ENCODE assay signal across 28 cellular contexts in genomic region chr9:135105938-135106491, GRCh38. TPM values are rescaled to one million over a fixed set of nuclear protein-coding genes. Genes with fewer than 3 reads are reported as not detected.
"Had no signal": no experiment of that assay in that cellular context is flagged by ENCODE, and none has a peak within 500 bp of the region (broad histone marks: within the 10 kb centered on the region; RNA-seq: fewer than 3 reads in every experiment).

No MANE protein-coding gene starts in this region.

- DNase-seq: activated CD4-positive, alpha-beta T cell treated with anti-CD3 and anti-CD28 coated beads for 48 hours; activated CD4-positive, alpha-beta T cell treated with anti-CD3 and anti-CD28 coated beads, Interleukin-2, amount 50 U/mL, for 48 hours; activated CD8-positive, alpha-beta memory T cell treated with anti-CD3 and anti-CD28 coated beads, Interleukin-2, amount 50 U/mL, for 4 hours; activated effector memory CD4-positive, alpha-beta T cell treated with anti-CD3 and anti-CD28 coated beads, Interleukin-2, amount 50 U/mL, for 16 hours; activated naive CD4-positive, alpha-beta T cell treated with anti-CD3 and anti-CD28 coated beads, Interleukin-2, amount 10 ng/mL, durations not matched to agents 7 days and 5 days; activated naive CD8-positive, alpha-beta T cell treated with anti-CD3 and anti-CD28 coated beads, Interleukin-2, amount 10 ng/mL, durations not matched to agents 7 days and 5 days; activated T-cell treated with anti-CD3 and anti-CD28 coated beads, Interleukin-2, amount 50 U/mL, for 1 hour; brain microvascular endothelial cell; endodermal cell; foreskin keratinocyte; glutamatergic neuron; immature natural killer cell; kidney; left colon; naive B cell; nephron progenitor cell; nucleus accumbens; psoas muscle; stimulated activated CD4-positive, alpha-beta T cell treated with anti-CD3 and anti-CD28 coated beads, Interleukin-2, amount 100 ng/mL, for 24 hours; stimulated activated naive B cell treated with anti-CD40 and anti-IgM and Interleukin-4, amounts not matched to agents 10 μg/mL and 1 μg/mL and 100 μg/mL, for 72 hours; stomach; tibial artery had no signal

- H3K27me3 ChIP-seq: brain microvascular endothelial cell, foreskin keratinocyte, pancreas had no signal

- H3K27ac ChIP-seq: brain microvascular endothelial cell, foreskin keratinocyte, hepatocyte, pancreas, psoas muscle, stomach, tibial artery had no signal

- H3K4me1 ChIP-seq: foreskin keratinocyte, pancreas had no signal

- H3K36me3 ChIP-seq: brain microvascular endothelial cell, pancreas, stomach had no signal

- H3K4me3 ChIP-seq: hepatocyte, pancreas, psoas muscle, smooth muscle cell, stomach, tibial artery had no signal

- ATAC-seq: activated CD4-positive, CD25-positive, alpha-beta regulatory T cell treated with anti-CD3 and anti-CD28 coated beads, Interleukin-2, amount 50 U/mL, for 24 hours; esophagus mucosa; foreskin keratinocyte; left colon; pancreas; psoas muscle; stimulated activated naive B cell treated with anti-CD40 and anti-IgM and Interleukin-4, amounts not matched to agents 10 μg/mL and 1 μg/mL and 100 μg/mL, for 72 hours had no signal

- H3K9me3 ChIP-seq: pancreas, psoas muscle, stomach, tibial artery had no signal

RNA-seq across cellular contexts. Expression of gene OLFM1, which starts 18.5 kb away (rescaled TPM):
- total RNA-seq: activated CD8-positive, alpha-beta memory T cell treated with anti-CD3 and anti-CD28 coated beads for 36 hours; activated naive CD8-positive, alpha-beta T cell treated with anti-CD3 and anti-CD28 coated beads, Interleukin-2, amount 10 ng/mL, durations not matched to agents 7 days and 5 days had no signal
- polyA plus RNA-seq: immature natural killer cell had no signal
